Comparison of ENCODE assay signal across 11 cellular contexts in the genomic region with DNA sequence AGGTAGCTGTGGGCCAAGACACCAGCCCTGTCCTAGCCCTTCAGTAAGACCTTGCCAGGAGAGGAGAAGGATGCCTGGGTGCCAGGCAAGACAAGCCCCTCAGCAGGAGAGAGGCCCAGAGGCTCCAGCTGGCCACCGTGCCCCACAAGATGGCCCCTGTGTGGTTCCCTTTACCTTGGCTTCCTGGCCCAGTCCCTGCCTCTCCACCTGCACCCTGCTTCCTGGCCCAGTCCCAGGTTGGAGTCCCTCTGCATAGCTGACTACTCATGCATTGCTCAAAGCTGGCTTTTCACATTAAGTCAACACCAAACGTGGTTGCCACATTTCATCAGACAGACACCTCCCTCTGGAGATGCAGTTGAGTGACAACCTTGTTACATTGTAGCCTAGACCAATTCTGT. TPM values are rescaled to one million over a fixed set of nuclear protein-coding genes. Genes with fewer than 3 reads are reported as not detected.
DNase-seq lines count a peak whose midpoint lies in the region; ATAC-seq, FAIRE-seq and TF ChIP-seq lines count a peak whose summit lies in the region.
"Had no signal": no experiment of that assay in that cellular context is flagged by ENCODE, and none has a peak within 500 bp of the region (broad histone marks: within the 10 kb centered on the region; RNA-seq: fewer than 3 reads in every experiment).

No MANE protein-coding gene starts in this region.

- no peaks in the 10 kb centered on the region for H3K9me2 ChIP-seq in OCI-LY7 (ENCODE audit: insufficient read depth, low read length)

- H3K4me3 ChIP-seq in OCI-LY7 (ENCODE audit: low read depth, low read length, poor library complexity, severe bottlenecking) (no peak overlapping the region), thyroid gland (replicated peaks in 1 of 3) (no peak overlapping the region)

- WGBS in thyroid gland, 2 donors = 9 to 27% methylated on average over 1 to 2 of the region's 2 CpGs

- FAIRE-seq in GM19239 (lab: Jason Lieb, UNC) = no peak
- FAIRE-seq: astrocyte had no signal

- no peak for ATAC-seq in left cardiac atrium
- no peak for ATAC-seq in Right ventricle myocardium superior (ENCODE audit: poor library complexity)
- ATAC-seq in esophagus mucosa = peak; percentile 39

- no peaks in the 10 kb centered on the region for H4K20me1 ChIP-seq in OCI-LY7 (ENCODE audit: insufficient read depth, low read length)

- intact Hi-C loops in left cardiac atrium (cut with DNase I) (no loop called here), Right ventricle myocardium superior (cut with DNase I) (no loop called here), OCI-LY7 (cut with micrococcal nuclease; ENCODE audit: unreplicated experiment) (loop anchor here (2.0 kb wide), 1 partner anchor 29 kb away; the partner anchor contains the start of gene RPS2), thyroid gland (cut with DNase I) (no loop called here), posterior vena cava (cut with DNase I) (no loop called here)

- H3K9me3 ChIP-seq in OCI-LY7 (ENCODE audit: low read length) (no peaks in the 10 kb centered on the region), thyroid gland (no peaks in the 10 kb centered on the region)

- CTCF ChIA-PET in OCI-LY7 (lab: Charles Lee; ENCODE audit: unreplicated experiment) = no interaction called here

- no peaks in the 10 kb centered on the region for H3K79me2 ChIP-seq in OCI-LY7 (ENCODE audit: insufficient read depth, low read depth, low read length)

- DNase-seq in left cardiac atrium (peak; percentile 31), Right ventricle myocardium superior (no peak), OCI-LY7 (ENCODE audit: low spot score) (peak; percentile 48), thyroid gland (peak; percentile 79 to 89), posterior vena cava (ENCODE audit: low spot score) (no peak), GM19239 (ENCODE audit: insufficient read length, low spot score) (no peak), mesenteric fat pad (ENCODE audit: low spot score) (no peak)
- DNase-seq: DMS79, NCI-H1417 treated with DMSO at 0.1 percent for 48 hours had no signal

- TF ChIP-seq CTCF in OCI-LY7 (conservative IDR thresholded peaks at IDR 0.05; ENCODE audit: low read length) = no peak
- no peak for TF ChIP-seq CTCF in thyroid gland (IDR thresholded peaks at IDR 0.05)

- BruUV-seq in OCI-LY7 (replicated peaks; lab: Mats Ljungman, UMichigan) = no TSS peak

- peaks cover 14% of the 10 kb centered on the region for H3K27me3 ChIP-seq in thyroid gland

- H3K4me1 ChIP-seq in OCI-LY7 (ENCODE audit: insufficient read depth, low read length, poor library complexity, severe bottlenecking) = peaks cover 36% of the 10 kb centered on the region
- H3K4me1 ChIP-seq in thyroid gland = peaks cover 24 to 36% of the 10 kb centered on the region in 2 donors

- H2AFZ ChIP-seq in OCI-LY7 (ENCODE audit: low read length) = no peak overlapping the region

- TF ChIP-seq POLR2A in thyroid gland (IDR thresholded peaks at IDR 0.05) = no peak

- H3K36me3 ChIP-seq in OCI-LY7 (ENCODE audit: insufficient read depth, low read length) (peaks cover 34% of the 10 kb centered on the region), thyroid gland (peaks cover 10 to 11% of the 10 kb centered on the region in 2 donors)

- POLR2A ChIA-PET in OCI-LY7 (lab: Charles Lee) = no interaction called here

- H3K4me2 ChIP-seq in OCI-LY7 (ENCODE audit: low read length) = peak overlapping the region; percentile 18; the same call in 1 of the 2 replicates

- H3K27ac ChIP-seq in OCI-LY7 (ENCODE audit: low read depth, low read length, poor library complexity, severe bottlenecking) (peak overlapping the region; percentile 65), thyroid gland (no peak overlapping the region)

RNA-seq across cellular contexts. Expression of gene SYNGR3, which starts 4.0 kb away (rescaled TPM):
- 1 to 10 TPM in 1 of 2 donors, under 1 TPM in 1; 0.74 to 1.9 TPM for total RNA-seq in left cardiac atrium
- total RNA-seq in Right ventricle myocardium superior = 0.32 TPM
- 9.0 and 11.1 TPM in 2 replicates for total RNA-seq in OCI-LY7 (2014; rRNA removed; shearing (Covaris generic))
- 10.3 and 12.0 TPM in 2 replicates for total RNA-seq in OCI-LY7 (2022)
- total RNA-seq in esophagus mucosa = 0.16 TPM
- not detected for total RNA-seq in thyroid gland
- under 1 TPM; 0.33 to 0.83 TPM for total RNA-seq in posterior vena cava
- total RNA-seq in mesenteric fat pad = not detected

RNA-seq across cellular contexts. Expression of gene GFER, which starts 9.7 kb away (rescaled TPM):
- total RNA-seq in left cardiac atrium = 10 to 100 TPM; 18.1 to 20.6 TPM
- 28.3 TPM for total RNA-seq in Right ventricle myocardium superior
- total RNA-seq in OCI-LY7 (2014; rRNA removed; shearing (Covaris generic)) = 25.1 and 32.3 TPM in 2 replicates
- total RNA-seq in OCI-LY7 (2022) = 31.1 and 40.2 TPM in 2 replicates
- 17.0 TPM for total RNA-seq in esophagus mucosa
- total RNA-seq in thyroid gland = 10 to 100 TPM in 3 of 4 donors, 1 to 10 TPM in 1; 7.8 to 37.2 (median 22.3) TPM
- 10 to 100 TPM; 15.1 to 16.2 TPM for total RNA-seq in posterior vena cava
- 15.7 TPM for total RNA-seq in mesenteric fat pad

RNA-seq across cellular contexts. Expression of gene NOXO1, which starts 12.5 kb away (rescaled TPM):
- total RNA-seq in left cardiac atrium = not detected
- total RNA-seq in Right ventricle myocardium superior = not detected
- 0.22 and 2.1 TPM in 2 replicates for total RNA-seq in OCI-LY7 (2014; rRNA removed; shearing (Covaris generic))
- total RNA-seq in OCI-LY7 (2022) = 0.30 and 0.59 TPM in 2 replicates
- 4.6 TPM for total RNA-seq in esophagus mucosa
- not detected for total RNA-seq in thyroid gland
- total RNA-seq in posterior vena cava = not detected
- not detected for total RNA-seq in mesenteric fat pad

RNA-seq across cellular contexts. Expression of gene ZNF598, which starts 15.9 kb away (rescaled TPM):
- total RNA-seq in left cardiac atrium (10 to 100 TPM; 14.7 to 22.9 TPM), Right ventricle myocardium superior (17.2 TPM), OCI-LY7 (2022) (80.4 and 83.8 TPM in 2 replicates), esophagus mucosa (41.0 TPM), thyroid gland (10 to 100 TPM; 19.0 to 38.4 (median 27.4) TPM), posterior vena cava (10 to 100 TPM; 29.4 to 38.7 TPM), mesenteric fat pad (50.5 TPM)
- total RNA-seq in OCI-LY7 (2014; rRNA removed; shearing (Covaris generic)) = 26.3 and 37.2 TPM in 2 replicates

RNA-seq across cellular contexts. Expression of gene TBL3, which starts 21.9 kb away (rescaled TPM):
- 10 to 100 TPM; 19.4 to 21.5 TPM for total RNA-seq in left cardiac atrium
- total RNA-seq in Right ventricle myocardium superior = 20.3 TPM
- 58.5 and 67.2 TPM in 2 replicates for total RNA-seq in OCI-LY7 (2014; rRNA removed; shearing (Covaris generic))
- 44.3 and 49.9 TPM in 2 replicates for total RNA-seq in OCI-LY7 (2022)
- total RNA-seq in esophagus mucosa = 31.5 TPM
- total RNA-seq in thyroid gland = 10 to 100 TPM; 34.4 to 91.8 (median 53.7) TPM
- total RNA-seq in posterior vena cava = 10 to 100 TPM; 17.6 to 20.1 TPM
- total RNA-seq in mesenteric fat pad = 26.5 TPM

Comparison
In these comparisons a context has a peak if more than half of its experiments do, and no peak if none do; other contexts are left out.
1. DNase-seq: peak in left cardiac atrium (single experiment), OCI-LY7 (single experiment) and thyroid gland (2 of 2); none in Right ventricle myocardium superior (single experiment), posterior vena cava (single experiment), GM19239 (single experiment) and mesenteric fat pad (single experiment).